Comparison of ENCODE assay signal across 11 cellular contexts in genomic region chr9:89077519-89077918, GRCh38.
DNase-seq lines count a peak whose midpoint lies in the region; ATAC-seq and TF ChIP-seq lines count a peak whose summit lies in the region.
"Had no signal": no experiment of that assay in that cellular context is flagged by ENCODE, and none has a peak within 500 bp of the region (broad histone marks: within the 10 kb centered on the region; RNA-seq: fewer than 3 reads in every experiment).

No MANE protein-coding gene starts in this region.

- no peaks in the 10 kb centered on the region for H3K9me3 Mint-ChIP-seq in stimulated activated memory B cell treated with anti-CD40 and anti-IgM and Interleukin-4, amounts not matched to agents 10 μg/mL and 1 μg/mL and 100 μg/mL, for 72 hours

- peak; percentile 83 for ATAC-seq in GM19452 (IDR thresholded peaks at IDR 0.05; ENCODE audit: unreplicated experiment)
- peak; percentile 67 for ATAC-seq in HG03139 (IDR thresholded peaks at IDR 0.05; ENCODE audit: unreplicated experiment)
- ATAC-seq in stimulated activated memory B cell treated with anti-CD40 and anti-IgM and Interleukin-4, amounts not matched to agents 10 μg/mL and 1 μg/mL and 100 μg/mL, for 72 hours = peak; percentile 60

- no peaks in the 10 kb centered on the region for H3K27me3 ChIP-seq in brain microvascular endothelial cell (replicated peaks)

- DNase-seq in SIG-M5 treated with dmso at 0.1 percent for 504 hours (lab: John Stamatoyannopoulos, UW; ENCODE audit: unreplicated experiment) (peak; percentile 64), midbrain (lab: John Stamatoyannopoulos, UW) (no peak), brain microvascular endothelial cell (no peak), LoVo (ENCODE audit: low spot score) (no peak), OCI-M2 (lab: John Stamatoyannopoulos, UW; ENCODE audit: unreplicated experiment) (no peak)
- DNase-seq: activated CD4-positive, alpha-beta T cell treated with anti-CD3 and anti-CD28 coated beads for 48 hours; effector CD8-positive, alpha-beta T cell; EL had no signal

- peaks cover 31% of the 10 kb centered on the region for H3K27me3 Mint-ChIP-seq in stimulated activated memory B cell treated with anti-CD40 and anti-IgM and Interleukin-4, amounts not matched to agents 10 μg/mL and 1 μg/mL and 100 μg/mL, for 72 hours

- TF ChIP-seq CTCF in brain microvascular endothelial cell (IDR thresholded peaks at IDR 0.05; ENCODE audit: low read depth, low read length, missing control alignments) = no peak

- peaks cover 25% of the 10 kb centered on the region for H3K36me3 ChIP-seq in brain microvascular endothelial cell (replicated peaks)

- no peaks in the 10 kb centered on the region for H3K36me3 Mint-ChIP-seq in stimulated activated memory B cell treated with anti-CD40 and anti-IgM and Interleukin-4, amounts not matched to agents 10 μg/mL and 1 μg/mL and 100 μg/mL, for 72 hours

- no peak overlapping the region for H3K4me3 Mint-ChIP-seq in stimulated activated memory B cell treated with anti-CD40 and anti-IgM and Interleukin-4, amounts not matched to agents 10 μg/mL and 1 μg/mL and 100 μg/mL, for 72 hours

- H3K27ac Mint-ChIP-seq in stimulated activated memory B cell treated with anti-CD40 and anti-IgM and Interleukin-4, amounts not matched to agents 10 μg/mL and 1 μg/mL and 100 μg/mL, for 72 hours = no peak overlapping the region

- no peaks in the 10 kb centered on the region for H3K4me1 Mint-ChIP-seq in stimulated activated memory B cell treated with anti-CD40 and anti-IgM and Interleukin-4, amounts not matched to agents 10 μg/mL and 1 μg/mL and 100 μg/mL, for 72 hours

- H3K4me3 ChIP-seq in brain microvascular endothelial cell (ENCODE audit: low read depth, low read length) = no peak overlapping the region

- no peak overlapping the region for H3K27ac ChIP-seq in brain microvascular endothelial cell

- in situ Hi-C loops in brain microvascular endothelial cell (cut with HindIII; ENCODE audit: low pct_ligation_motif_present, low sequenced_read_pairs) = no loop called here
